In the genomic region with DNA sequence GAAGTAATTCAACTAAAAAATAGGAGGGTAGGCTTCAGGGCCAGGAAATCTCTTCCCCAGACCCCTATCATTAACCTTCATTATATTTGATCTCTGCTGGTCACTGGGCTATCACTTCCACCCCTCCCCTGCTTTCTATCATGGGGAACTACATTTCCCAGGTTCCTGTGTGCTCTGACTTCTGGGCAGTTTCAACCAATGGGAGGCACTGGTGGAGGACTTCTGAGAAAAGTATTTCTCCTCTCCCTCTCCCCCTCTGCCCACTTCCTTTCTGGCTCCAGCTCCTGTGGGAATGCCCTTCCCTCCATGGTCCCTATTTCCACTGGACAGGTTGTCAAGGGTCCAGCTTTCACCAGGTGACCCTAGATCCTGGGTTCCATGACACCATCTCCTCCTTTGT, we compare ENCODE assay signal across 1 cellular context.
TF ChIP-seq lines count a peak whose summit lies in the region.

No MANE protein-coding gene starts in this region.

TF ChIP-seq in SK-N-SH treated with all-trans-retinoic acid at 6 μM for 48 hours, 23 proteins besides CTCF, POLR2A, EP300 and RAD21 (continued from another document):
- TF ChIP-seq POU6F1 (CRISPR knock-in tag; IDR thresholded peaks at IDR 0.05; ENCODE audit: borderline replicate concordance, low read depth), result no peak
- no peak for TF ChIP-seq BACH2 (CRISPR knock-in tag; IDR thresholded peaks at IDR 0.05; ENCODE audit: borderline replicate concordance)
- TF ChIP-seq TOX (CRISPR knock-in tag; IDR thresholded peaks at IDR 0.05; ENCODE audit: borderline replicate concordance), result no peak
- no peak for TF ChIP-seq RARB (CRISPR knock-in tag; IDR thresholded peaks at IDR 0.05)
- no peak for TF ChIP-seq OSR1 (CRISPR knock-in tag; IDR thresholded peaks at IDR 0.05)
- TF ChIP-seq GLIS3 (CRISPR knock-in tag; IDR thresholded peaks at IDR 0.05), result no peak
- TF ChIP-seq ISL1 (CRISPR knock-in tag; IDR thresholded peaks at IDR 0.05), result no peak
- no peak for TF ChIP-seq ZFP3 (CRISPR knock-in tag; IDR thresholded peaks at IDR 0.05)
- no peak for TF ChIP-seq TCF4 (CRISPR knock-in tag; IDR thresholded peaks at IDR 0.05; ENCODE audit: borderline replicate concordance)
- TF ChIP-seq, protein P1, sequence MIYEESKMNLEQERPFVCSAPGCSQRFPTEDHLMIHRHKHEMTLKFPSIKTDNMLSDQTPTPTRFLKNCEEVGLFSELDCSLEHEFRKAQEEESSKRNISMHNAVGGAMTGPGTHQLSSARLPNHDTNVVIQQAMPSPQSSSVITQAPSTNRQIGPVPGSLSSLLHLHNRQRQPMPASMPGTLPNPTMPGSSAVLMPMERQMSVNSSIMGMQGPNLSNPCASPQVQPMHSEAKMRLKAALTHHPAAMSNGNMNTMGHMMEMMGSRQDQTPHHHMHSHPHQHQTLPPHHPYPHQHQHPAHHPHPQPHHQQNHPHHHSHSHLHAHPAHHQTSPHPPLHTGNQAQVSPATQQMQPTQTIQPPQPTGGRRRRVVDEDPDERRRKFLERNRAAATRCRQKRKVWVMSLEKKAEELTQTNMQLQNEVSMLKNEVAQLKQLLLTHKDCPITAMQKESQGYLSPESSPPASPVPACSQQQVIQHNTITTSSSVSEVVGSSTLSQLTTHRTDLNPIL (CRISPR knock-in tag; IDR thresholded peaks at IDR 0.05; ENCODE audit: low read depth), result no peak
- TF ChIP-seq ZNF70 (CRISPR knock-in tag; IDR thresholded peaks at IDR 0.05), result no peak
- TF ChIP-seq CSRNP3 (CRISPR knock-in tag; IDR thresholded peaks at IDR 0.05), result no peak
